2 cellular contexts compared by ENCODE assay signal in genomic region chr17:14451729-14452191, GRCh38.
TF ChIP-seq lines count a peak whose summit lies in the region.

No MANE protein-coding gene starts in this region.

TF ChIP-seq in HEK293, 187 proteins besides CTCF, POLR2A, EP300 and RAD21 (continued from another document):
- peak; percentile 56 for TF ChIP-seq ZBTB17 (tag by site-specific recombination; IDR thresholded peaks at IDR 0.05)
- peak; percentile 64 for TF ChIP-seq SP7 (tag by site-specific recombination; IDR thresholded peaks at IDR 0.05)
- no peak for TF ChIP-seq ZFP41 (tag by site-specific recombination; IDR thresholded peaks at IDR 0.05; ENCODE audit: borderline replicate concordance)
- 0 out of 2 replicates have a peak, but pooled peaks have one; percentile 37 for TF ChIP-seq SCRT2 (tag by site-specific recombination; IDR thresholded peaks at IDR 0.05)
- TF ChIP-seq TRIM28 (IDR thresholded peaks at IDR 0.05; ENCODE audit: borderline replicate concordance, low read length), result peak; percentile 67
- TF ChIP-seq OSR2 (tag by site-specific recombination; IDR thresholded peaks at IDR 0.05), result peak; percentile 70; the same call in 1 of the 2 replicates
TF ChIP-seq in HEK293: peak in this region for 9.

TF ChIP-seq in HepG2, 621 proteins besides CTCF, POLR2A, EP300 and RAD21 (continued from another document):
- TF ChIP-seq RERE (CRISPR knock-in tag; IDR thresholded peaks at IDR 0.05; ENCODE audit: low read depth), result no peak
- TF ChIP-seq, protein P1, sequence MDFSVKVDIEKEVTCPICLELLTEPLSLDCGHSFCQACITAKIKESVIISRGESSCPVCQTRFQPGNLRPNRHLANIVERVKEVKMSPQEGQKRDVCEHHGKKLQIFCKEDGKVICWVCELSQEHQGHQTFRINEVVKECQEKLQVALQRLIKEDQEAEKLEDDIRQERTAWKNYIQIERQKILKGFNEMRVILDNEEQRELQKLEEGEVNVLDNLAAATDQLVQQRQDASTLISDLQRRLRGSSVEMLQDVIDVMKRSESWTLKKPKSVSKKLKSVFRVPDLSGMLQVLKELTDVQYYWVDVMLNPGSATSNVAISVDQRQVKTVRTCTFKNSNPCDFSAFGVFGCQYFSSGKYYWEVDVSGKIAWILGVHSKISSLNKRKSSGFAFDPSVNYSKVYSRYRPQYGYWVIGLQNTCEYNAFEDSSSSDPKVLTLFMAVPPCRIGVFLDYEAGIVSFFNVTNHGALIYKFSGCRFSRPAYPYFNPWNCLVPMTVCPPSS (IDR thresholded peaks at IDR 0.05), result no peak
